In genomic region chr5:4647955-4648354, GRCh38 we compare ENCODE assay signal across 24 cellular contexts.
DNase-seq lines count a peak whose midpoint lies in the region; FAIRE-seq and TF ChIP-seq lines count a peak whose summit lies in the region.
"Had no signal": no experiment of that assay in that cellular context is flagged by ENCODE, and none has a peak within 500 bp of the region (broad histone marks: within the 10 kb centered on the region; RNA-seq: fewer than 3 reads in every experiment).

No MANE protein-coding gene starts in this region.

- FAIRE-seq in HTR-8/SVneo (lab: Jason Lieb, UNC), result peak; percentile 16
- FAIRE-seq: A549, GM12878, GM12892, GM18507 had no signal

- TF ChIP-seq CTCF in esophagus muscularis mucosa (IDR thresholded peaks at IDR 0.05), result no peak

- intact Hi-C loops in esophagus muscularis mucosa (cut with DNase I), result no loop called here

- POLR2A ChIA-PET in CD8-positive, alpha-beta memory T cell (lab: Charles Lee), result no interaction called here

- H3K4me1 Mint-ChIP-seq in activated naive CD4-positive, alpha-beta T cell treated with anti-CD3 and anti-CD28 coated beads, Interleukin-2, amount 10 ng/mL, durations not matched to agents 7 days and 5 days, result no peaks in the 10 kb centered on the region
- H3K4me1 Mint-ChIP-seq in CD8-positive, alpha-beta memory T cell, result no peaks in the 10 kb centered on the region
- H3K4me1 Mint-ChIP-seq: B cell had no signal

- H3K9me3 Mint-ChIP-seq in activated naive CD4-positive, alpha-beta T cell treated with anti-CD3 and anti-CD28 coated beads, Interleukin-2, amount 10 ng/mL, durations not matched to agents 7 days and 5 days, result peaks cover 13% of the 10 kb centered on the region
- H3K9me3 Mint-ChIP-seq in CD8-positive, alpha-beta memory T cell, result peaks cover 7 to 20% (median 17%) of the 10 kb centered on the region in 5 donors

- TF ChIP-seq EP300 in esophagus muscularis mucosa (IDR thresholded peaks at IDR 0.05), result no peak

- H3K4me3 Mint-ChIP-seq in activated naive CD4-positive, alpha-beta T cell treated with anti-CD3 and anti-CD28 coated beads, Interleukin-2, amount 10 ng/mL, durations not matched to agents 7 days and 5 days, result no peak overlapping the region
- no peak overlapping the region for H3K4me3 Mint-ChIP-seq in CD8-positive, alpha-beta memory T cell
- H3K4me3 Mint-ChIP-seq: B cell; CD4-positive, alpha-beta T cell; CD8-positive, alpha-beta T cell had no signal

- peak overlapping the region; percentile 19 for H3K27ac Mint-ChIP-seq in activated naive CD4-positive, alpha-beta T cell treated with anti-CD3 and anti-CD28 coated beads, Interleukin-2, amount 10 ng/mL, durations not matched to agents 7 days and 5 days
- no peak overlapping the region for H3K27ac Mint-ChIP-seq in CD8-positive, alpha-beta memory T cell
- H3K27ac Mint-ChIP-seq: B cell; CD4-positive, alpha-beta T cell; CD8-positive, alpha-beta T cell had no signal

- H3K27ac ChIP-seq in esophagus muscularis mucosa (replicated peaks in 1 of 4), result no peak overlapping the region
- H3K27ac ChIP-seq in CD8-positive, alpha-beta memory T cell (ENCODE audit: low read depth, low read length), result no peak overlapping the region
- H3K27ac ChIP-seq: 22Rv1; A549; BLaER1 treated with 17β-estradiol and CSF1 and Interleukin-3, amounts not matched to agents 10 nM and 100 nM; C4-2B had no signal

- H3K27me3 ChIP-seq in esophagus muscularis mucosa, result no peaks in the 10 kb centered on the region
- H3K27me3 ChIP-seq in CD8-positive, alpha-beta memory T cell (ENCODE audit: insufficient read depth, low read length, poor library complexity, severe bottlenecking), result no peaks in the 10 kb centered on the region
- H3K27me3 ChIP-seq: BLaER1 treated with 17β-estradiol and CSF1 and Interleukin-3, amounts not matched to agents 10 nM and 100 nM had no signal

- no peaks in the 10 kb centered on the region for H3K4me1 ChIP-seq in esophagus muscularis mucosa
- H3K4me1 ChIP-seq in CD8-positive, alpha-beta memory T cell (ENCODE audit: insufficient read depth, low read length), result no peaks in the 10 kb centered on the region
- H3K4me1 ChIP-seq: A549 had no signal

- no peak overlapping the region for H3K4me3 ChIP-seq in esophagus muscularis mucosa
- H3K4me3 ChIP-seq in CD8-positive, alpha-beta memory T cell (ENCODE audit: low read length), result no peak overlapping the region
- H3K4me3 ChIP-seq: A549; BLaER1 treated with 17β-estradiol and CSF1 and Interleukin-3, amounts not matched to agents 10 nM and 100 nM; GM12878 had no signal

- H3K9me3 ChIP-seq in esophagus muscularis mucosa, result peaks cover 0 to 7% (median 0%) of the 10 kb centered on the region in 4 donors
- H3K9me3 ChIP-seq in CD8-positive, alpha-beta memory T cell (ENCODE audit: low read length), result no peaks in the 10 kb centered on the region
- H3K9me3 ChIP-seq: A549 had no signal

- H3K36me3 ChIP-seq in esophagus muscularis mucosa, result no peaks in the 10 kb centered on the region
- no peaks in the 10 kb centered on the region for H3K36me3 ChIP-seq in CD8-positive, alpha-beta memory T cell (ENCODE audit: insufficient read depth, low read length)
- H3K36me3 ChIP-seq: BLaER1 treated with 17β-estradiol and CSF1 and Interleukin-3, amounts not matched to agents 10 nM and 100 nM had no signal

- WGBS in esophagus muscularis mucosa, result 81% methylated on average over 7 of the region's 7 CpGs

- no peak for DNase-seq in activated naive CD4-positive, alpha-beta T cell treated with anti-CD3 and anti-CD28 coated beads, Interleukin-2, amount 10 ng/mL, durations not matched to agents 7 days and 5 days
- no peak for DNase-seq in activated naive CD4-positive, alpha-beta T cell treated with anti-CD3 and anti-CD28 coated beads, Interleukin-2, amount 50 U/mL, for 16 hours
- DNase-seq in HTR-8/SVneo (ENCODE audit: insufficient read length, low spot score), result no peak
- peak; percentile 5 for DNase-seq in esophagus muscularis mucosa (ENCODE audit: extremely low spot score)
- DNase-seq in CD8-positive, alpha-beta memory T cell, result no peak
- DNase-seq: AML-193; CD4-positive, alpha-beta T cell; CD8-positive, alpha-beta T cell; COR-L47; DMS 273 treated with DMSO at 0.1 percent for 48 hours; DMS153; DMS53; DMS79; DND-41; EL; GDM1 had no signal

- no peaks in the 10 kb centered on the region for H3K27me3 Mint-ChIP-seq in activated naive CD4-positive, alpha-beta T cell treated with anti-CD3 and anti-CD28 coated beads, Interleukin-2, amount 10 ng/mL, durations not matched to agents 7 days and 5 days
- H3K27me3 Mint-ChIP-seq in CD8-positive, alpha-beta memory T cell, result no peaks in the 10 kb centered on the region
- H3K27me3 Mint-ChIP-seq: B cell; CD4-positive, alpha-beta T cell had no signal

- no peak for TF ChIP-seq POLR2A in esophagus muscularis mucosa (IDR thresholded peaks at IDR 0.05; ENCODE audit: low read depth)

- no peaks in the 10 kb centered on the region for H3K36me3 Mint-ChIP-seq in activated naive CD4-positive, alpha-beta T cell treated with anti-CD3 and anti-CD28 coated beads, Interleukin-2, amount 10 ng/mL, durations not matched to agents 7 days and 5 days
- no peaks in the 10 kb centered on the region for H3K36me3 Mint-ChIP-seq in CD8-positive, alpha-beta memory T cell
- H3K36me3 Mint-ChIP-seq: CD8-positive, alpha-beta T cell had no signal

- CTCF ChIA-PET in activated naive CD4-positive, alpha-beta T cell treated with anti-CD3 and anti-CD28 coated beads, Interleukin-2, amount 10 ng/mL, durations not matched to agents 7 days and 5 days (lab: Charles Lee), result no interaction called here
- CTCF ChIA-PET in CD8-positive, alpha-beta memory T cell (lab: Charles Lee), result no interaction called here
